19 cellular contexts compared by ENCODE assay signal in genomic region chr11:130866831-130867230, GRCh38.
"Had no signal": no experiment of that assay in that cellular context is flagged by ENCODE, and none has a peak within 500 bp of the region (broad histone marks: within the 10 kb centered on the region; RNA-seq: fewer than 3 reads in every experiment).

No MANE protein-coding gene starts in this region.

- H3K27me3 ChIP-seq: adrenal gland, tibial nerve had no signal

- H3K4me3 ChIP-seq: adrenal gland, tibial nerve had no signal

- H3K4me1 ChIP-seq: adrenal gland had no signal

- DNase-seq: activated B cell treated with CpG ODN at 0.5 μM for 24 hours; activated CD4-positive, alpha-beta T cell treated with anti-CD3 and anti-CD28 coated beads for 36 hours; activated CD4-positive, alpha-beta T cell treated with anti-CD3 and anti-CD28 coated beads, Interleukin-2, amount 50 U/mL, for 4 hours; activated CD8-positive, alpha-beta memory T cell treated with anti-CD3 and anti-CD28 coated beads for 24 hours; activated CD8-positive, alpha-beta memory T cell treated with anti-CD3 and anti-CD28 coated beads, Interleukin-2, amount 50 U/mL, for 4 hours; activated naive CD4-positive, alpha-beta T cell; activated T-cell treated with anti-CD3 and anti-CD28 coated beads, Interleukin-2, amount 50 U/mL, for 24 hours; adrenal gland; cerebellar nuclear complex; foreskin fibroblast; hippocampal formation; mesenchymal stem cell; nucleus accumbens; stimulated activated CD4-positive, alpha-beta T cell treated with anti-CD3 and anti-CD28 coated beads, Interleukin-4, amount 100 ng/mL, for 24 hours; stimulated activated naive CD4-positive, alpha-beta T cell treated with Interleukin-2 at 50 U/mL for 16 hours; T-helper 9 cell had no signal

- ATAC-seq: activated CD4-positive, alpha-beta T cell treated with anti-CD3 and anti-CD28 coated beads for 36 hours; activated T-helper 17 cell treated with anti-CD3 and anti-CD28 coated beads, Interleukin-2, amount 50 U/mL, for 72 hours had no signal

- H3K27ac ChIP-seq: adrenal gland, epithelial cell of prostate, tibial nerve had no signal

- H3K9me3 ChIP-seq: adrenal gland, tibial nerve had no signal
